In genomic region chr18:11980148-11980554, GRCh38 we compare ENCODE assay signal across 8 cellular contexts. TPM values are rescaled to one million over a fixed set of nuclear protein-coding genes. Genes with fewer than 3 reads are reported as not detected.
DNase-seq lines count a peak whose midpoint lies in the region; ATAC-seq and TF ChIP-seq lines count a peak whose summit lies in the region.

No MANE protein-coding gene starts in this region.

- H3K9me3 ChIP-seq in Panc1 (ENCODE audit: control insufficient read depth, insufficient read depth, low read depth, low read length) (no peaks in the 10 kb centered on the region), esophagus squamous epithelium (no peaks in the 10 kb centered on the region), gastrocnemius medialis (no peaks in the 10 kb centered on the region)

- H3K4me1 ChIP-seq in Panc1 (ENCODE audit: control insufficient read depth, insufficient read depth, low read length) (peaks cover 15% of the 10 kb centered on the region), esophagus squamous epithelium (peaks cover 16 to 57% (median 26%) of the 10 kb centered on the region in 3 donors), gastrocnemius medialis (peaks cover 15 to 34% of the 10 kb centered on the region in 2 donors)

- in situ Hi-C loops in Panc1 (cut with HindIII; ENCODE audit: low pct_unique_long_range_greater_than_20kb, low sequenced_read_pairs) (no loop called here), gastrocnemius medialis (cut with MboI; ENCODE audit: low sequenced_read_pairs in 4 of 4) (no loop called here)

- intact Hi-C loops in Panc1 (cut with micrococcal nuclease; ENCODE audit: unreplicated experiment), result loop anchor here (1.0 kb wide), 1 partner anchor 32 kb away; no protein-coding TSS in a partner anchor
- intact Hi-C loops in esophagus squamous epithelium (cut with DNase I), result no loop called here
- intact Hi-C loops in gastrocnemius medialis (cut with DNase I; ENCODE audit: low total_unique reads), result loop anchor here (2.0 to 10.0 kb wide), 4 partner anchors 47 to 613 kb away; partner anchors contain the start of genes AFG3L2 and CHMP1B
- intact Hi-C loops in posterior cingulate gyrus (cut with DNase I), result loop anchor here (5.0 kb wide), 1 partner anchor 33 kb away; no protein-coding TSS in a partner anchor

- TF ChIP-seq POLR2A in esophagus squamous epithelium (IDR thresholded peaks at IDR 0.05) (no peak), gastrocnemius medialis (IDR thresholded peaks at IDR 0.05) (no peak)

- H3K27ac ChIP-seq in Panc1 (ENCODE audit: low read length), result peak overlapping the region; percentile 95
- H3K27ac ChIP-seq in esophagus squamous epithelium, result peak overlapping the region; percentile 96 to 100 (median 98)
- peak overlapping the region; percentile 97 to 100 (median 99) for H3K27ac ChIP-seq in gastrocnemius medialis

- WGBS in esophagus squamous epithelium, 2 donors, result 4 to 5% methylated on average over 16 to 19 of the region's 19 CpGs

- H3K27me3 ChIP-seq in Panc1 (ENCODE audit: control insufficient read depth, insufficient read depth, low read length) (no peaks in the 10 kb centered on the region), esophagus squamous epithelium (no peaks in the 10 kb centered on the region), gastrocnemius medialis (no peaks in the 10 kb centered on the region)

- H3K4me3 ChIP-seq in GM12864 (ENCODE audit: low read depth, low read length), result peak overlapping the region; percentile 74
- H3K4me3 ChIP-seq in Panc1 (ENCODE audit: low read depth in 2 of 2, low read length in 2 of 2), result peak overlapping the region; percentile 55 to 57
- H3K4me3 ChIP-seq in esophagus squamous epithelium, result peak overlapping the region; percentile 69 to 99 (median 94)
- peak overlapping the region; percentile 71 to 94 (median 86) for H3K4me3 ChIP-seq in gastrocnemius medialis

- BruUV-seq in Panc1 (replicated peaks; lab: Mats Ljungman, UMichigan), result TSS peak; percentile 91

- CTCF ChIA-PET in Panc1 (lab: Charles Lee), result interaction anchor here (0.6 to 2.3 kb wide), 3 partner anchors 36 to 56 kb away, joined by 3 to 16 read pairs (median 4); no protein-coding TSS in a partner anchor

- no peak for TF ChIP-seq CTCF in GM12864 (IDR thresholded peaks at IDR 0.05; ENCODE audit: low read depth, low read length, missing control alignments)
- no peak for TF ChIP-seq CTCF in Panc1 (IDR thresholded peaks at IDR 0.05)
- TF ChIP-seq CTCF in esophagus squamous epithelium (IDR thresholded peaks at IDR 0.05), result no peak
- TF ChIP-seq CTCF in gastrocnemius medialis (IDR thresholded peaks at IDR 0.05 in 4 of 5, conservative IDR thresholded peaks at IDR 0.05 in 1 of 5), result no peak

- H3K36me3 ChIP-seq in Panc1 (ENCODE audit: control insufficient read depth, insufficient read depth, low read length), result no peaks in the 10 kb centered on the region
- no peaks in the 10 kb centered on the region for H3K36me3 ChIP-seq in esophagus squamous epithelium
- H3K36me3 ChIP-seq in gastrocnemius medialis, result no peaks in the 10 kb centered on the region

- DNase-seq in GM12864 (ENCODE audit: low read depth), result no peak
- DNase-seq in Panc1 (ENCODE audit: low read depth, low spot score), result no peak
- no peak for DNase-seq in esophagus squamous epithelium (lab: John Stamatoyannopoulos, UW)
- DNase-seq in gastrocnemius medialis, result no peak
- no peak for DNase-seq in SIG-M5 treated with dmso at 0.1 percent for 504 hours (lab: John Stamatoyannopoulos, UW; ENCODE audit: unreplicated experiment)
- DNase-seq in posterior cingulate gyrus, result no peak

- ATAC-seq in Panc1, result no peak
- ATAC-seq in gastrocnemius medialis, result peak in 1 of 2 donors; percentile 2
- ATAC-seq in HG03196 (IDR thresholded peaks at IDR 0.05; ENCODE audit: unreplicated experiment), result no peak
- no peak for ATAC-seq in HG02798 (IDR thresholded peaks at IDR 0.05; ENCODE audit: poor library complexity, unreplicated experiment)

- POLR2A ChIA-PET in Panc1 (lab: Charles Lee), result interaction anchor here (0.5 kb wide), 1 partner anchor 71 kb away, joined by 3 read pairs; no protein-coding TSS in a partner anchor

RNA-seq across cellular contexts. Expression of gene IMPA2, which starts 1.2 kb away (rescaled TPM):
- 37.6 TPM for total RNA-seq in Panc1 (2021; ENCODE audit: unreplicated experiment)
- 41.5 TPM for polyA plus RNA-seq in Panc1 (2012; ENCODE audit: insufficient read length)
- total RNA-seq in esophagus squamous epithelium, result 100 to 1,000 TPM; 121 to 235 (median 164) TPM
- total RNA-seq in gastrocnemius medialis, result 100 to 1,000 TPM; 245 to 391 (median 274) TPM
